ENCODE assay signal across 2 cellular contexts in genomic region chr10:97538401-97538800, GRCh38.
TF ChIP-seq lines count a peak whose summit lies in the region.

No MANE protein-coding gene starts in this region.

TF ChIP-seq in A549, 52 proteins besides CTCF, POLR2A, EP300 and RAD21:
- TF ChIP-seq RFX5 (IDR thresholded peaks at IDR 0.05) (no peak), POLR2AphosphoS2 (conservative IDR thresholded peaks at IDR 0.05; ENCODE audit: low read length) (no peak), CBX8 (IDR thresholded peaks at IDR 0.05) (no peak), BHLHE40 (IDR thresholded peaks at IDR 0.05; ENCODE audit: low read depth, low read length) (no peak), JUNB (IDR thresholded peaks at IDR 0.05) (no peak), SREBF2 (IDR thresholded peaks at IDR 0.05) (no peak), MAFK (IDR thresholded peaks at IDR 0.05; ENCODE audit: partially characterized antibody) (no peak), GATA3 (IDR thresholded peaks at IDR 0.05; ENCODE audit: borderline replicate concordance) (no peak), FOXS1 (CRISPR knock-in tag; IDR thresholded peaks at IDR 0.05) (no peak), PBX3 (IDR thresholded peaks at IDR 0.05) (no peak), KDM1A (IDR thresholded peaks at IDR 0.05; ENCODE audit: low read depth) (no peak), TP53 (CRISPR knock-in tag; IDR thresholded peaks at IDR 0.05) (no peak), NPAS2 (CRISPR knock-in tag; IDR thresholded peaks at IDR 0.05; ENCODE audit: borderline replicate concordance) (no peak), REST (IDR thresholded peaks at IDR 0.05) (no peak), ZSCAN20 (CRISPR knock-in tag; IDR thresholded peaks at IDR 0.05) (no peak), ZFP36 (IDR thresholded peaks at IDR 0.05; ENCODE audit: borderline replicate concordance, partially characterized antibody) (no peak), CEBPB (IDR thresholded peaks at IDR 0.05) (no peak)

TF ChIP-seq in endothelial cell of umbilical vein, 7 proteins besides CTCF, POLR2A, EP300 and RAD21:
- TF ChIP-seq EZH2 (IDR thresholded peaks at IDR 0.05; ENCODE audit: borderline replicate concordance, low read depth, low read length, severe bottlenecking) = no peak
- no peak for TF ChIP-seq MAX (IDR thresholded peaks at IDR 0.05; ENCODE audit: insufficient read depth, insufficient read length)
- no peak for TF ChIP-seq MYC (IDR thresholded peaks at IDR 0.05; ENCODE audit: low read depth, low read length)
- no peak for TF ChIP-seq FOS (IDR thresholded peaks at IDR 0.05; ENCODE audit: borderline replicate concordance, insufficient read depth, low read length)
